ENCODE assay signal across 8 cellular contexts in the genomic region with DNA sequence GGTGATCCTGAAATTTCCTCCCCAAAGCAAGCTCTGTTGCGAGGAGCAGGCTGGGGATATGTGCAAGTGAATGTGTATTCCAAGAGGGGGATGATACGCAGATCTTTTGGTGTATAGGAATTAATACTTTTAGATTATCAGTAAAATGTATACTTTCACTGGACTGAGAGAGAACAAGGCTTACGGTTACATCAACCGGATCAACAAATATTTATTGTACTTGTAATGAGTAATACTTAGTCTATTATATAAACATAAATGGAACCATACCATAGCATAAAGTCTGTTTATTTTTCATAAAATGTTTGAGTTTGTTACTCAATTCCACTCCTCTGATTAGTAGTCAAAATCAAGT. TPM values are rescaled to one million over a fixed set of nuclear protein-coding genes. Genes with fewer than 3 reads are reported as not detected.
A peak's percentile ranks its signal among the peaks of the same experiment; 100 is the strongest.
DNase-seq lines count a peak whose midpoint lies in the region; ATAC-seq and TF ChIP-seq lines count a peak whose summit lies in the region.

No MANE protein-coding gene starts in this region.

- no peaks in the 10 kb centered on the region for H3K36me3 ChIP-seq in BJ (ENCODE audit: control insufficient read depth, insufficient read depth, low read length)
- peaks cover 7% of the 10 kb centered on the region for H3K36me3 ChIP-seq in NT2/D1 (ENCODE audit: insufficient read depth, insufficient read length, low read length)
- H3K36me3 ChIP-seq in effector memory CD4-positive, alpha-beta T cell (ENCODE audit: control insufficient read depth, insufficient read depth, low read length): no peaks in the 10 kb centered on the region

- H3K27me3 ChIP-seq in BJ (ENCODE audit: control insufficient read depth, insufficient read depth, low read length) (no peaks in the 10 kb centered on the region), NT2/D1 (ENCODE audit: insufficient read depth, insufficient read length) (no peaks in the 10 kb centered on the region)
- no peaks in the 10 kb centered on the region for H3K27me3 ChIP-seq in effector memory CD4-positive, alpha-beta T cell (replicated peaks; ENCODE audit: control insufficient read depth, insufficient read depth, low read length, poor library complexity, severe bottlenecking)

- H3K9me3 Mint-ChIP-seq in neural crest cell: no peaks in the 10 kb centered on the region

- H3K4me1 Mint-ChIP-seq in neural crest cell: peaks cover 40% of the 10 kb centered on the region

- CTCF ChIA-PET in BJ (lab: Yijun Ruan, JAX): interaction anchor here (0.6 to 1.1 kb wide), 2 partner anchors 8 to 17 kb away, joined by 3 read pairs; no protein-coding TSS in a partner anchor

- no peak for ATAC-seq in GM18520 (IDR thresholded peaks at IDR 0.05; ENCODE audit: unreplicated experiment)

- TF ChIP-seq CTCF in BJ (IDR thresholded peaks at IDR 0.05; ENCODE audit: insufficient read depth, low read depth, low read length) (no peak), neural crest cell (conservative IDR thresholded peaks at IDR 0.05) (no peak)

- POLR2A ChIA-PET in BJ (lab: Charles Lee): interaction anchor here (0.6 kb wide), 2 partner anchors 9 to 33 kb away, joined by 3 to 5 read pairs; no protein-coding TSS in a partner anchor

- no peak for DNase-seq in BJ (ENCODE audit: low read depth)
- no peak for DNase-seq in NT2/D1 (ENCODE audit: low read depth, low spot score)
- no peak for DNase-seq in effector memory CD4-positive, alpha-beta T cell
- no peak for DNase-seq in neural crest cell (ENCODE audit: low read depth, low spot score)
- no peak for DNase-seq in globus pallidus (ENCODE audit: low spot score)
- DNase-seq in NCI-H524 (lab: John Stamatoyannopoulos, UW): no peak
- DNase-seq in cerebellar nuclear complex (lab: John Stamatoyannopoulos, UW): no peak

- H3K27ac ChIP-seq in effector memory CD4-positive, alpha-beta T cell (ENCODE audit: insufficient read depth, low read length, poor library complexity, severe bottlenecking): peak overlapping the region; percentile 91

- no peaks in the 10 kb centered on the region for H3K27me3 Mint-ChIP-seq in neural crest cell (ENCODE audit: low read depth)

- no peaks in the 10 kb centered on the region for H3K9me3 ChIP-seq in NT2/D1 (ENCODE audit: insufficient read depth, low read length)
- no peaks in the 10 kb centered on the region for H3K9me3 ChIP-seq in effector memory CD4-positive, alpha-beta T cell (ENCODE audit: control insufficient read depth, low read length)

- peak overlapping the region; percentile 92 for H3K27ac Mint-ChIP-seq in neural crest cell (ENCODE audit: unreplicated experiment)

- peak overlapping the region; percentile 75 for H3K9ac ChIP-seq in NT2/D1 (ENCODE audit: insufficient read length, low read depth)

- H3K4me1 ChIP-seq in NT2/D1 (ENCODE audit: insufficient read depth, insufficient read length): no peaks in the 10 kb centered on the region
- peaks cover 13% of the 10 kb centered on the region for H3K4me1 ChIP-seq in effector memory CD4-positive, alpha-beta T cell (ENCODE audit: control insufficient read depth, insufficient read depth, low read length, poor library complexity, severe bottlenecking)

- peak overlapping the region; percentile 97 for H3K4me3 Mint-ChIP-seq in neural crest cell

- H3K36me3 Mint-ChIP-seq in neural crest cell (ENCODE audit: low read depth): peaks cover 9% of the 10 kb centered on the region

- H3K4me3 ChIP-seq in BJ (ENCODE audit: low read depth, low read length) (peak overlapping the region; percentile 67), NT2/D1 (ENCODE audit: insufficient read length, low read depth) (peak overlapping the region; percentile 47)
- H3K4me3 ChIP-seq in effector memory CD4-positive, alpha-beta T cell (ENCODE audit: insufficient read depth, low read depth, low read length, poor library complexity, severe bottlenecking): peak overlapping the region; percentile 82

RNA-seq across cellular contexts. Expression of a gene that starts 0.7 kb away (rescaled TPM):
- 28.9 and 59.8 TPM in 2 replicates for polyA plus RNA-seq in BJ (2011; rRNA removed)
- polyA minus RNA-seq in BJ (2011; rRNA and poly(A)+ RNA removed): 16.0 and 19.3 TPM in 2 replicates
- total RNA-seq in neural crest cell: 39.2 and 41.8 TPM in 2 replicates

RNA-seq across cellular contexts. Expression of a gene that starts 36.2 kb away (rescaled TPM):
- 1,752 and 4,569 TPM in 2 replicates for polyA plus RNA-seq in BJ (2011; rRNA removed)
- 264 and 434 TPM in 2 replicates for polyA minus RNA-seq in BJ (2011; rRNA and poly(A)+ RNA removed)
- total RNA-seq in neural crest cell: 1,432 and 1,510 TPM in 2 replicates

RNA-seq across cellular contexts. Expression of a gene that starts 42.3 kb away (rescaled TPM):
- 0.63 and 0.77 TPM in 2 replicates for polyA plus RNA-seq in BJ (2011; rRNA removed)
- 0.52 and 0.62 TPM in 2 replicates for polyA minus RNA-seq in BJ (2011; rRNA and poly(A)+ RNA removed)
- not detected in 2 replicates for total RNA-seq in neural crest cell

RNA-seq across cellular contexts. Expression of a gene that starts 43.1 kb away (rescaled TPM):
- 2.8 and 7.4 TPM in 2 replicates for polyA plus RNA-seq in BJ (2011; rRNA removed)
- polyA minus RNA-seq in BJ (2011; rRNA and poly(A)+ RNA removed): 3.0 and 3.1 TPM in 2 replicates
- 18.5 and 19.7 TPM in 2 replicates for total RNA-seq in neural crest cell
